8 cellular contexts compared by ENCODE assay signal in genomic region chrX:152915541-152916241, GRCh38. TPM values are rescaled to one million over a fixed set of nuclear protein-coding genes. Genes with fewer than 3 reads are reported as not detected.
A peak's percentile ranks its signal among the peaks of the same experiment; 100 is the strongest.
DNase-seq lines count a peak whose midpoint lies in the region; ATAC-seq, FAIRE-seq and TF ChIP-seq lines count a peak whose summit lies in the region.

No MANE protein-coding gene starts in this region.

- H3K4me2 ChIP-seq in GM23248 (ENCODE audit: unreplicated experiment): no peak overlapping the region

- H3K27ac ChIP-seq in GM23248 (no peak overlapping the region), WERI-Rb-1 (no peak overlapping the region)

- DNase-seq in activated naive CD8-positive, alpha-beta T cell treated with anti-CD3 and anti-CD28 coated beads, Interleukin-2, amount 50 U/mL, for 24 hours: peak; percentile 7
- no peak for DNase-seq in activated naive CD8-positive, alpha-beta T cell treated with anti-CD3 and anti-CD28 coated beads for 36 hours
- DNase-seq in GM23248 (peak; percentile 65), KBM-7 (peak; percentile 75), WERI-Rb-1 (peak; percentile 72), islet precursor cell (peak; percentile 69), urothelium cell line (ENCODE audit: low spot score) (peak; percentile 26), NCI-H774 (lab: John Stamatoyannopoulos, UW) (no peak)

- peak overlapping the region; percentile 5; the same call in 1 of the 2 replicates for H3K9ac ChIP-seq in GM23248

- no peaks in the 10 kb centered on the region for H3K79me2 ChIP-seq in GM23248 (ENCODE audit: insufficient read depth)

- no peaks in the 10 kb centered on the region for H3K27me3 Mint-ChIP-seq in activated naive CD8-positive, alpha-beta T cell treated with anti-CD3 and anti-CD28 coated beads, Interleukin-2, amount 50 U/mL, for 24 hours
- no peaks in the 10 kb centered on the region for H3K27me3 Mint-ChIP-seq in activated naive CD8-positive, alpha-beta T cell treated with anti-CD3 and anti-CD28 coated beads for 36 hours

- ATAC-seq in activated naive CD8-positive, alpha-beta T cell treated with anti-CD3 and anti-CD28 coated beads, Interleukin-2, amount 50 U/mL, for 24 hours: peak; percentile 41

- H3K4me1 Mint-ChIP-seq in activated naive CD8-positive, alpha-beta T cell treated with anti-CD3 and anti-CD28 coated beads, Interleukin-2, amount 50 U/mL, for 24 hours: no peaks in the 10 kb centered on the region
- H3K4me1 Mint-ChIP-seq in activated naive CD8-positive, alpha-beta T cell treated with anti-CD3 and anti-CD28 coated beads for 36 hours: no peaks in the 10 kb centered on the region

- no peaks in the 10 kb centered on the region for H3K36me3 Mint-ChIP-seq in activated naive CD8-positive, alpha-beta T cell treated with anti-CD3 and anti-CD28 coated beads, Interleukin-2, amount 50 U/mL, for 24 hours (ENCODE audit: low read depth)
- H3K36me3 Mint-ChIP-seq in activated naive CD8-positive, alpha-beta T cell treated with anti-CD3 and anti-CD28 coated beads for 36 hours: no peaks in the 10 kb centered on the region

- H3K9me3 ChIP-seq in GM23248 (ENCODE audit: low read depth) (no peaks in the 10 kb centered on the region), WERI-Rb-1 (ENCODE audit: severe bottlenecking) (no peaks in the 10 kb centered on the region)

- H3K27ac Mint-ChIP-seq in activated naive CD8-positive, alpha-beta T cell treated with anti-CD3 and anti-CD28 coated beads, Interleukin-2, amount 50 U/mL, for 24 hours: no peak overlapping the region
- H3K27ac Mint-ChIP-seq in activated naive CD8-positive, alpha-beta T cell treated with anti-CD3 and anti-CD28 coated beads for 36 hours: no peak overlapping the region

- H3K27me3 ChIP-seq in GM23248 (replicated peaks; ENCODE audit: insufficient read depth): no peaks in the 10 kb centered on the region
- peaks cover 17% of the 10 kb centered on the region for H3K27me3 ChIP-seq in WERI-Rb-1 (ENCODE audit: insufficient read depth, low read depth, severe bottlenecking)

- no peaks in the 10 kb centered on the region for H4K20me1 ChIP-seq in GM23248 (ENCODE audit: insufficient read depth)

- H2AFZ ChIP-seq in GM23248: no peak overlapping the region

- 14 to 24% methylated on average over 8 to 10 of the region's 13 CpGs for WGBS in GM23248 (ENCODE audit: low coverage in 1 of 2, low lambda C conversion rate in 2 of 2, missing lambda C conversion rate in 2 of 2), 2 experiments

- FAIRE-seq in urothelium cell line (lab: Jason Lieb, UNC): no peak

- H3K9me3 Mint-ChIP-seq in activated naive CD8-positive, alpha-beta T cell treated with anti-CD3 and anti-CD28 coated beads, Interleukin-2, amount 50 U/mL, for 24 hours: no peaks in the 10 kb centered on the region
- H3K9me3 Mint-ChIP-seq in activated naive CD8-positive, alpha-beta T cell treated with anti-CD3 and anti-CD28 coated beads for 36 hours: no peaks in the 10 kb centered on the region

- H3K4me1 ChIP-seq in GM23248 (ENCODE audit: insufficient read depth): no peaks in the 10 kb centered on the region

- no peaks in the 10 kb centered on the region for H3F3A ChIP-seq in GM23248 (ENCODE audit: insufficient read depth)

- no peaks in the 10 kb centered on the region for H3K9me2 ChIP-seq in GM23248 (ENCODE audit: insufficient read depth)

- H3K4me3 ChIP-seq in GM23248: no peak overlapping the region
- H3K4me3 ChIP-seq in WERI-Rb-1 (ENCODE audit: low read depth, low read length): no peak overlapping the region

- no peak overlapping the region for H3K4me3 Mint-ChIP-seq in activated naive CD8-positive, alpha-beta T cell treated with anti-CD3 and anti-CD28 coated beads, Interleukin-2, amount 50 U/mL, for 24 hours
- H3K4me3 Mint-ChIP-seq in activated naive CD8-positive, alpha-beta T cell treated with anti-CD3 and anti-CD28 coated beads for 36 hours: no peak overlapping the region

- in situ Hi-C loops in GM23248 (cut with MboI) (no loop called here), KBM-7 (cut with MboI; ENCODE audit: low pct_unique_long_range_greater_than_20kb, low sequenced_read_pairs) (loop anchor here (25.0 kb wide), 1 partner anchor 253 kb away; no protein-coding TSS in a partner anchor)

- TF ChIP-seq CTCF in WERI-Rb-1 (IDR thresholded peaks at IDR 0.05; ENCODE audit: low read depth, low read length): peak; percentile 86

- H3K36me3 ChIP-seq in GM23248 (ENCODE audit: low read depth) (no peaks in the 10 kb centered on the region), WERI-Rb-1 (no peaks in the 10 kb centered on the region)

RNA-seq across cellular contexts. Expression of gene ZNF185, which starts 17.8 kb away (rescaled TPM):
- 1 to 10 TPM; 1.3 to 1.5 TPM for total RNA-seq in activated naive CD8-positive, alpha-beta T cell treated with anti-CD3 and anti-CD28 coated beads for 36 hours
- total RNA-seq in GM23248 (2014; rRNA removed; shearing (Covaris generic)): 4.5 and 7.2 TPM in 2 replicates
- 3.7 and 4.0 TPM in 2 replicates for polyA plus RNA-seq in GM23248 (2016; fragmentation: Nextera tagmentation; extraction: Ambion mirVana)

Comparison
In these comparisons a context has a peak if more than half of its experiments do, and no peak if none do; other contexts are left out.
1. DNase-seq: peak in activated naive CD8-positive, alpha-beta T cell treated with anti-CD3 and anti-CD28 coated beads, Interleukin-2, amount 50 U/mL, for 24 hours (single experiment), GM23248 (single experiment), KBM-7 (single experiment), WERI-Rb-1 (single experiment), islet precursor cell (single experiment) and urothelium cell line (single experiment); none in activated naive CD8-positive, alpha-beta T cell treated with anti-CD3 and anti-CD28 coated beads for 36 hours (single experiment) and NCI-H774 (single experiment).